In genomic region chr7:126780993-126781392, GRCh38 we compare ENCODE assay signal across 12 cellular contexts.
DNase-seq lines count a peak whose midpoint lies in the region; ATAC-seq lines count a peak whose summit lies in the region.
"Had no signal": no experiment of that assay in that cellular context is flagged by ENCODE, and none has a peak within 500 bp of the region (broad histone marks: within the 10 kb centered on the region; RNA-seq: fewer than 3 reads in every experiment).

No MANE protein-coding gene starts in this region.

- peak; percentile 90 for ATAC-seq in GM21576 (IDR thresholded peaks at IDR 0.05; ENCODE audit: unreplicated experiment)
- peak; percentile 80 for ATAC-seq in HG03108 (IDR thresholded peaks at IDR 0.05; ENCODE audit: unreplicated experiment)

- peak; percentile 49 for DNase-seq in NCI-H82 (lab: John Stamatoyannopoulos, UW)
- DNase-seq in NCI-H82 treated with DMSO at 0.1 percent for 48 hours (lab: John Stamatoyannopoulos, UW; ENCODE audit: unreplicated experiment) = no peak
- DNase-seq in NCI-H526 treated with DMSO at 0.1 percent for 48 hours (lab: John Stamatoyannopoulos, UW) = no peak
- no peak for DNase-seq in activated CD4-positive, alpha-beta T cell treated with anti-CD3 and anti-CD28 coated beads for 1 hour
- DNase-seq in CD1c-positive myeloid dendritic cell (ENCODE audit: extremely low spot score) = no peak
- no peak for DNase-seq in iPS-NIHi11 (ENCODE audit: low spot score)
- DNase-seq: activated T-cell treated with anti-CD3 and anti-CD28 coated beads, Interleukin-2, amount 50 U/mL, for 1 hour; H9; NCI-H2107; stimulated activated naive CD4-positive, alpha-beta T cell treated with Interleukin-2 at 50 U/mL for 16 hours had no signal
